Comparison of ENCODE assay signal across 8 cellular contexts in the genomic region with DNA sequence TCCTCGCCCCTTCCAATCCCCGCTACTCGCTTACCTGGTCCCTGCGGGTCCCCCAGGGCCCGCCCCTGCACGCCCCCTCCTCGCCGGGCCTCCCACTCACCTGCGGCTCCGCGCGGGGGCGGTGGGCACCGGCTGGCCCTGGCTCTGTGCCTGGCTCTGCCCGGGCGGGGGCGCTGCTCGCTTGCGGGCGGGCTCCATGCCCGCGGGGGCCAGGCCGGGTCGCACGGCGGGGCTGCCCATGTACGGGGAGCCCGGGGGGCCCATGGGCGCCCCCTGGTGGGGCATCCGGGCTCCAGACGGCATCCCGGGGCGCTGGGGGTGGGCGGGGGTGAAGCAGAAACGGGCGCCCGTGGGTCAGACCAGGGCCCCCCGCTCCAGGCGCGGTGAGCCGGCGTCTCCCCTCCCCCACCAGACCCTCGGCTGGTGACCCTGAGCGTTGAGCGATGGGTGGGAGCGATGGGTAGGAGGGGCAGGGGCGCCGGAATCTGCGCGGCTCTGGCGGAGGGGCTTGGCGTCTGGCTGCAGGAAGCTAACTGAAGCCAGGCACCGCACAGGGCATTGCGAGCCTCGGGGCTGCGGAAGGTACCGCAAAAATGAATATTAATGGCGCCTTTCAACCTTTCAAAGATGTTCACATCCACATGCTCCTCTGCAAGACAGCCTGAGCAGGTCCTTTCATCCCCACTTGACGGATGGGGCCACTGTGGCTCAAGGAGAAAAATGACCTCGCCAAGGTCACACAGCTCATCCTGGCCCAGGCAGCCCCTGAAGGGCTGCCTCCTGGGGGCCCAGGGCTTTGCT. TPM values are rescaled to one million over a fixed set of nuclear protein-coding genes. Genes with fewer than 3 reads are reported as not detected.
A peak's percentile ranks its signal among the peaks of the same experiment; 100 is the strongest.
DNase-seq lines count a peak whose midpoint lies in the region; ATAC-seq and TF ChIP-seq lines count a peak whose summit lies in the region.

No MANE protein-coding gene starts in this region.

- no peaks in the 10 kb centered on the region for H3K36me3 ChIP-seq in CD4-positive, CD25-positive, alpha-beta regulatory T cell (ENCODE audit: control insufficient read depth, insufficient read depth, low read length)
- peaks cover 14% of the 10 kb centered on the region for H3K36me3 ChIP-seq in HAP-1 (replicated peaks)

- CTCF ChIA-PET in T-cell (lab: Charles Lee), result interaction anchor here (0.8 to 2.7 kb wide), 3 partner anchors 9 to 32 kb away, joined by 3 to 51 read pairs (median 3); a partner anchor contains a TSS

- DNase-seq in CD4-positive, CD25-positive, alpha-beta regulatory T cell, result peak; percentile 51 to 66 (median 57)
- DNase-seq in HAP-1 (ENCODE audit: low spot score in 2 of 2) (peak; percentile 14 to 77), T-cell (peak; percentile 31 to 76 (median 60)), astrocyte of the cerebellum (ENCODE audit: low read depth) (no peak), iPS-NIHi7 (ENCODE audit: extremely low spot score) (peak; percentile 82)
- peak in 2 of 3 donors; percentile 38 to 51 for DNase-seq in stimulated activated CD4-positive, alpha-beta T cell treated with anti-CD3 and anti-CD28 coated beads, TNF-alpha, amount 100 ng/mL, for 1 hour (ENCODE audit: low read depth in 3 of 3, low spot score in 1 of 3)

- no peak overlapping the region for H3K27ac ChIP-seq in CD4-positive, CD25-positive, alpha-beta regulatory T cell (ENCODE audit: insufficient read depth, low read length, poor library complexity, severe bottlenecking)

- H3K27me3 ChIP-seq in CD4-positive, CD25-positive, alpha-beta regulatory T cell (ENCODE audit: control insufficient read depth, insufficient read depth, low read length), result peaks cover 14% of the 10 kb centered on the region
- no peaks in the 10 kb centered on the region for H3K27me3 ChIP-seq in HAP-1 (ENCODE audit: low read depth)

- H3K9me3 ChIP-seq in CD4-positive, CD25-positive, alpha-beta regulatory T cell (ENCODE audit: control insufficient read depth in 2 of 2, low read length in 2 of 2), result no peaks in the 10 kb centered on the region
- H3K9me3 ChIP-seq in HAP-1, result no peaks in the 10 kb centered on the region

- peak; percentile 30 for TF ChIP-seq CTCF in astrocyte of the cerebellum (IDR thresholded peaks at IDR 0.05; ENCODE audit: low read depth, low read length, missing control alignments)

- peak overlapping the region; percentile 54 to 87 (median 63) for H3K4me3 Mint-ChIP-seq in CD4-positive, CD25-positive, alpha-beta regulatory T cell
- H3K4me3 Mint-ChIP-seq in T-cell, result peak overlapping the region; percentile 47 to 87 (median 50)

- H3K27ac Mint-ChIP-seq in CD4-positive, CD25-positive, alpha-beta regulatory T cell, result no peak overlapping the region
- no peak overlapping the region for H3K27ac Mint-ChIP-seq in T-cell

- peaks cover 0 to 2% (median 0%) of the 10 kb centered on the region in 7 donors for H3K9me3 Mint-ChIP-seq in CD4-positive, CD25-positive, alpha-beta regulatory T cell
- no peaks in the 10 kb centered on the region for H3K9me3 Mint-ChIP-seq in T-cell

- H3K36me3 Mint-ChIP-seq in CD4-positive, CD25-positive, alpha-beta regulatory T cell, result no peaks in the 10 kb centered on the region
- no peaks in the 10 kb centered on the region for H3K36me3 Mint-ChIP-seq in T-cell

- H3K4me3 ChIP-seq in CD4-positive, CD25-positive, alpha-beta regulatory T cell (ENCODE audit: low read depth, low read length), result no peak overlapping the region
- H3K4me3 ChIP-seq in HAP-1 (peak overlapping the region; percentile 28), astrocyte of the cerebellum (ENCODE audit: low read depth, low read length) (peak overlapping the region; percentile 84)

- in situ Hi-C loops in HAP-1 (cut with MboI; ENCODE audit: low sequenced_read_pairs), result no loop called here
- in situ Hi-C loops in astrocyte of the cerebellum (cut with HindIII; ENCODE audit: low sequenced_read_pairs), result no loop called here

- H3K4me1 ChIP-seq in CD4-positive, CD25-positive, alpha-beta regulatory T cell (ENCODE audit: control insufficient read depth, insufficient read depth, low read length, poor library complexity, severe bottlenecking), result peaks cover 52% of the 10 kb centered on the region
- peaks cover 41% of the 10 kb centered on the region for H3K4me1 ChIP-seq in HAP-1

- peaks cover 59% of the 10 kb centered on the region for H3K27me3 Mint-ChIP-seq in CD4-positive, CD25-positive, alpha-beta regulatory T cell
- H3K27me3 Mint-ChIP-seq in T-cell, result peaks cover 21 to 30% of the 10 kb centered on the region in 2 donors

- peak; percentile 64 to 72 for ATAC-seq in CD4-positive, CD25-positive, alpha-beta regulatory T cell (ENCODE audit: low read depth in 2 of 2)
- ATAC-seq in T-cell (replicated peaks in 1 of 4) (peak; percentile 70 to 76 (median 73)), GM21717 (IDR thresholded peaks at IDR 0.05; ENCODE audit: unreplicated experiment) (no peak), HG02938 (IDR thresholded peaks at IDR 0.05; ENCODE audit: unreplicated experiment) (no peak)

- POLR2A ChIA-PET in T-cell (lab: Charles Lee), result no interaction called here

- H3K4me1 Mint-ChIP-seq in CD4-positive, CD25-positive, alpha-beta regulatory T cell, result peaks cover 5 to 61% (median 20%) of the 10 kb centered on the region in 4 donors
- peaks cover 44 to 59% (median 49%) of the 10 kb centered on the region in 3 donors for H3K4me1 Mint-ChIP-seq in T-cell

RNA-seq across cellular contexts. Expression of a gene that starts 2.9 kb away (rescaled TPM):
- 4.7 TPM for total RNA-seq in CD4-positive, CD25-positive, alpha-beta regulatory T cell
- polyA plus RNA-seq in CD4-positive, CD25-positive, alpha-beta regulatory T cell, result 1 to 10 TPM; 1.5 to 4.4 (median 2.1) TPM
- total RNA-seq in T-cell, result 10 to 100 TPM in 2 of 5 donors, 1 to 10 TPM in 3; 6.3 to 28.5 (median 9.1) TPM

RNA-seq across cellular contexts. Expression of a gene that starts 13.3 kb away (rescaled TPM):
- total RNA-seq in CD4-positive, CD25-positive, alpha-beta regulatory T cell, result 38.8 TPM
- polyA plus RNA-seq in CD4-positive, CD25-positive, alpha-beta regulatory T cell, result 10 to 100 TPM; 18.8 to 24.8 (median 23.0) TPM
- 10 to 100 TPM; 34.2 to 66.1 (median 64.1) TPM for total RNA-seq in T-cell

RNA-seq across cellular contexts. Expression of a gene that starts 18.6 kb away (rescaled TPM):
- 16.3 TPM for total RNA-seq in CD4-positive, CD25-positive, alpha-beta regulatory T cell
- polyA plus RNA-seq in CD4-positive, CD25-positive, alpha-beta regulatory T cell, result 10 to 100 TPM; 25.9 to 31.4 (median 29.7) TPM
- total RNA-seq in T-cell, result 10 to 100 TPM; 22.9 to 39.7 (median 38.8) TPM

RNA-seq across cellular contexts. Expression of a gene that starts 35.3 kb away (rescaled TPM):
- total RNA-seq in CD4-positive, CD25-positive, alpha-beta regulatory T cell, result 3.8 TPM
- polyA plus RNA-seq in CD4-positive, CD25-positive, alpha-beta regulatory T cell, result not detected
- total RNA-seq in T-cell, result 1 to 10 TPM; 3.1 to 7.7 (median 5.1) TPM

RNA-seq across cellular contexts. Expression of a gene that starts 58.5 kb away (rescaled TPM):
- total RNA-seq in CD4-positive, CD25-positive, alpha-beta regulatory T cell, result not detected
- polyA plus RNA-seq in CD4-positive, CD25-positive, alpha-beta regulatory T cell, result not detected
- total RNA-seq in T-cell, result not detected

Comparison
In these comparisons a context has a peak if more than half of its experiments do, and no peak if none do; other contexts are left out.
1. ATAC-seq: peak in CD4-positive, CD25-positive, alpha-beta regulatory T cell (2 of 2) and T-cell (4 of 4); none in GM21717 (single experiment) and HG02938 (single experiment).